Comparison of ENCODE assay signal across 19 cellular contexts in genomic region chr6:41422156-41422555, GRCh38.
"Had no signal": no experiment of that assay in that cellular context is flagged by ENCODE, and none has a peak within 500 bp of the region (broad histone marks: within the 10 kb centered on the region; RNA-seq: fewer than 3 reads in every experiment).

No MANE protein-coding gene starts in this region.

- H3K4me1 ChIP-seq: gastrocnemius medialis had no signal

- H3K27ac Mint-ChIP-seq: activated CD4-positive, alpha-beta T cell treated with anti-CD3 and anti-CD28 coated beads, Interleukin-2, amount 10 ng/mL, durations not matched to agents 24 days and 14 days; activated naive CD4-positive, alpha-beta T cell treated with anti-CD3 and anti-CD28 coated beads, Interleukin-2, amount 50 U/mL, for 72 hours; activated T-cell treated with anti-CD3 and anti-CD28 coated beads, Interleukin-2, amount 50 U/mL, for 72 hours; naive B cell had no signal

- H3K36me3 ChIP-seq: cardiac muscle cell, gastrocnemius medialis, heart right ventricle, pancreas, suprapubic skin had no signal

- H3K4me3 Mint-ChIP-seq: activated CD4-positive, alpha-beta T cell treated with anti-CD3 and anti-CD28 coated beads, Interleukin-2, amount 10 ng/mL, durations not matched to agents 24 days and 14 days; activated T-cell treated with anti-CD3 and anti-CD28 coated beads, Interleukin-2, amount 50 U/mL, for 72 hours; naive B cell had no signal

- H3K9me3 ChIP-seq: gastrocnemius medialis, pancreas, suprapubic skin had no signal

- ATAC-seq: activated naive CD4-positive, alpha-beta T cell treated with anti-CD3 and anti-CD28 coated beads, Interleukin-2, amount 50 U/mL, for 72 hours; activated T-cell treated with anti-CD3 and anti-CD28 coated beads, Interleukin-2, amount 50 U/mL, for 72 hours; gastrocnemius medialis; heart right ventricle; left colon; pancreas; sciatic nerve; stimulated activated naive CD8-positive, alpha-beta T cell treated with anti-CD3 and anti-CD28 coated beads, Interleukin-15, Interleukin-2, amounts not matched to agents 100 U/mL and 50 U/mL, for 24 hours had no signal

- H3K4me1 Mint-ChIP-seq: activated CD4-positive, alpha-beta T cell treated with anti-CD3 and anti-CD28 coated beads, Interleukin-2, amount 10 ng/mL, durations not matched to agents 24 days and 14 days; naive B cell had no signal

- H3K36me3 Mint-ChIP-seq: naive B cell had no signal

- H3K9me3 Mint-ChIP-seq: activated CD4-positive, alpha-beta T cell treated with anti-CD3 and anti-CD28 coated beads, Interleukin-2, amount 10 ng/mL, durations not matched to agents 24 days and 14 days; activated naive CD4-positive, alpha-beta T cell treated with anti-CD3 and anti-CD28 coated beads, Interleukin-2, amount 50 U/mL, for 72 hours; activated T-cell treated with anti-CD3 and anti-CD28 coated beads, Interleukin-2, amount 50 U/mL, for 72 hours; naive B cell had no signal

- H3K27ac ChIP-seq: cardiac muscle cell, dorsolateral prefrontal cortex, gastrocnemius medialis, heart right ventricle, pancreas, suprapubic skin had no signal

- DNase-seq: activated CD4-positive, alpha-beta T cell treated with anti-CD3 and anti-CD28 coated beads, Interleukin-2, amount 10 ng/mL, durations not matched to agents 24 days and 14 days; activated CD4-positive, CD25-positive, alpha-beta regulatory T cell; activated CD8-positive, alpha-beta memory T cell treated with anti-CD3 and anti-CD28 coated beads, Interleukin-2, amount 50 U/mL, for 48 hours; activated gamma-delta T cell; activated T-cell treated with anti-CD3 and anti-CD28 coated beads, Interleukin-2, amount 50 U/mL, for 72 hours; dorsolateral prefrontal cortex; erythroblast; gastrocnemius medialis; heart right ventricle; left colon; naive B cell; pancreas; stimulated activated naive CD8-positive, alpha-beta T cell treated with anti-CD3 and anti-CD28 coated beads, Interleukin-15, Interleukin-2, amounts not matched to agents 100 U/mL and 50 U/mL, for 24 hours; trophoblast cell had no signal

- H3K4me3 ChIP-seq: cardiac muscle cell, dorsolateral prefrontal cortex, gastrocnemius medialis, heart right ventricle, lung, pancreas, suprapubic skin had no signal
